ENCODE assay signal across 14 cellular contexts in genomic region chr17:48198950-48199541, GRCh38.
DNase-seq lines count a peak whose midpoint lies in the region; ATAC-seq and TF ChIP-seq lines count a peak whose summit lies in the region.
"Had no signal": no experiment of that assay in that cellular context is flagged by ENCODE, and none has a peak within 500 bp of the region (broad histone marks: within the 10 kb centered on the region; RNA-seq: fewer than 3 reads in every experiment).

No MANE protein-coding gene starts in this region.

- H3K36me3 Mint-ChIP-seq in activated T-cell treated with anti-CD3 and anti-CD28 coated beads, Interleukin-2, amount 50 U/mL, for 24 hours (ENCODE audit: low read depth) = peaks cover 40% of the 10 kb centered on the region
- H3K36me3 Mint-ChIP-seq in endothelial cell (ENCODE audit: low read depth, unreplicated experiment) = no peaks in the 10 kb centered on the region
- H3K36me3 Mint-ChIP-seq in stimulated activated naive B cell treated with anti-CD40 and anti-IgM and Interleukin-4, amounts not matched to agents 10 μg/mL and 1 μg/mL and 100 μg/mL, for 72 hours = peaks cover 22 to 35% of the 10 kb centered on the region in 2 donors

- no peak for DNase-seq in activated T-cell treated with anti-CD3 and anti-CD28 coated beads, Interleukin-2, amount 50 U/mL, for 24 hours
- no peak for DNase-seq in activated T-cell treated with anti-CD3 and anti-CD28 coated beads, Interleukin-2, amount 50 U/mL, for 48 hours
- DNase-seq in NCI-H510A treated with DMSO at 0.1 percent for 48 hours (lab: John Stamatoyannopoulos, UW) (peak; percentile 100), endothelial cell (ENCODE audit: low spot score) (no peak), foreskin melanocyte (no peak)
- DNase-seq in stimulated activated naive B cell treated with anti-CD40 and anti-IgM and Interleukin-4, amounts not matched to agents 10 μg/mL and 1 μg/mL and 100 μg/mL, for 72 hours = no peak
- DNase-seq: body of pancreas; Kasumi-1; NCI-H748 treated with DMSO at 0.1 percent for 48 hours; stimulated activated naive CD4-positive, alpha-beta T cell; SW 1271 had no signal

- H3K27ac Mint-ChIP-seq in activated T-cell treated with anti-CD3 and anti-CD28 coated beads, Interleukin-2, amount 50 U/mL, for 24 hours = peak overlapping the region; percentile 22
- H3K27ac Mint-ChIP-seq in endothelial cell (ENCODE audit: unreplicated experiment) = peak overlapping the region; percentile 58
- no peak overlapping the region for H3K27ac Mint-ChIP-seq in stimulated activated naive B cell treated with anti-CD40 and anti-IgM and Interleukin-4, amounts not matched to agents 10 μg/mL and 1 μg/mL and 100 μg/mL, for 72 hours

- no peaks in the 10 kb centered on the region for H3K27me3 Mint-ChIP-seq in activated T-cell treated with anti-CD3 and anti-CD28 coated beads, Interleukin-2, amount 50 U/mL, for 24 hours
- H3K27me3 Mint-ChIP-seq in endothelial cell (ENCODE audit: unreplicated experiment) = no peaks in the 10 kb centered on the region
- H3K27me3 Mint-ChIP-seq in stimulated activated naive B cell treated with anti-CD40 and anti-IgM and Interleukin-4, amounts not matched to agents 10 μg/mL and 1 μg/mL and 100 μg/mL, for 72 hours = peaks cover 0 to 3% of the 10 kb centered on the region in 2 donors

- TF ChIP-seq CTCF in endothelial cell (IDR thresholded peaks at IDR 0.05; ENCODE audit: unreplicated experiment) = no peak

- H3K4me3 Mint-ChIP-seq in activated T-cell treated with anti-CD3 and anti-CD28 coated beads, Interleukin-2, amount 50 U/mL, for 24 hours = no peak overlapping the region
- H3K4me3 Mint-ChIP-seq in endothelial cell (ENCODE audit: unreplicated experiment) = no peak overlapping the region
- no peak overlapping the region for H3K4me3 Mint-ChIP-seq in stimulated activated naive B cell treated with anti-CD40 and anti-IgM and Interleukin-4, amounts not matched to agents 10 μg/mL and 1 μg/mL and 100 μg/mL, for 72 hours
- H3K4me3 Mint-ChIP-seq: neural crest cell had no signal

- peaks cover 47% of the 10 kb centered on the region for H3K4me1 Mint-ChIP-seq in activated T-cell treated with anti-CD3 and anti-CD28 coated beads, Interleukin-2, amount 50 U/mL, for 24 hours (ENCODE audit: low read depth)
- peaks cover 25% of the 10 kb centered on the region for H3K4me1 Mint-ChIP-seq in endothelial cell (ENCODE audit: unreplicated experiment)
- H3K4me1 Mint-ChIP-seq in stimulated activated naive B cell treated with anti-CD40 and anti-IgM and Interleukin-4, amounts not matched to agents 10 μg/mL and 1 μg/mL and 100 μg/mL, for 72 hours = peaks cover 10 to 11% of the 10 kb centered on the region in 2 donors

- peak; percentile 55 to 62 for ATAC-seq in stimulated activated naive B cell treated with anti-CD40 and anti-IgM and Interleukin-4, amounts not matched to agents 10 μg/mL and 1 μg/mL and 100 μg/mL, for 72 hours (replicated peaks)
- ATAC-seq in GM18498 (IDR thresholded peaks at IDR 0.05; ENCODE audit: unreplicated experiment) (no peak), GM19351 (IDR thresholded peaks at IDR 0.05; ENCODE audit: unreplicated experiment) (no peak)
- ATAC-seq: body of pancreas had no signal

- no peaks in the 10 kb centered on the region for H3K9me3 Mint-ChIP-seq in activated T-cell treated with anti-CD3 and anti-CD28 coated beads, Interleukin-2, amount 50 U/mL, for 24 hours
- H3K9me3 Mint-ChIP-seq in endothelial cell (ENCODE audit: unreplicated experiment) = no peaks in the 10 kb centered on the region
- H3K9me3 Mint-ChIP-seq in stimulated activated naive B cell treated with anti-CD40 and anti-IgM and Interleukin-4, amounts not matched to agents 10 μg/mL and 1 μg/mL and 100 μg/mL, for 72 hours = no peaks in the 10 kb centered on the region
- H3K9me3 Mint-ChIP-seq: neural crest cell had no signal

Comparison
In these comparisons a context has a peak if more than half of its experiments do, and no peak if none do; other contexts are left out.
1. ATAC-seq: peak in stimulated activated naive B cell treated with anti-CD40 and anti-IgM and Interleukin-4, amounts not matched to agents 10 μg/mL and 1 μg/mL and 100 μg/mL, for 72 hours (2 of 2); none in GM18498 (single experiment) and GM19351 (single experiment).